In the genomic region with DNA sequence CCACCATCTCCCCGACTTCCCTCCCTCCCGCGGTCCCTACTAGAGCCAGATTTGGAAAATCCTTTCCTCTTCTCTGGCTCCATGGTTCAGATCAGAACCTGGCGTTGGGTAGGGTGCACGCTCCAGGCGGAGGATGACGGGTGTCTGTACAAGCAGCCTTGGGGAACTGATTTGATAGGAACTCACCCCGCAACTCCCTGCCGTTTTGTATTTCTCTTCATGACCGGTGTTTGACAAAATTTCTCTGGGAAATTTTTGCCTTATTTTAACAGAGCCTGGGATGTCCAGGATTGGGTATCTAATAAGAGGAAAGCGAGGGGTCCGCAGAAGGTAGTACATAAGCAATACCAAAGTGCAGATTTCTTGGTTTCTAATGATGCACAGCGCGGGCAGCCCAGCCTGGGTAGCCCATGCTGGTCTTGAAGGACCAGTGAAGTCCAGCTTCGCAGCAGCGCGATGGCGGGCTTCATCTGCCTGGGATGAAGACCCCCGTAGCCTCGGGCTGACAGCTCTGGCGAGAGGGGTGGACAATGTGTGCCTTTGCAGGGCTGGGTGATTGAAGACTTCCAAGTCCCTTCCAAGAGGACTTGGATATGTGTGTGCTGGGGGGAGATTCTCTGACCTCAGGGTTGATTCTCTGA, we compare ENCODE assay signal across 26 cellular contexts. TPM values are rescaled to one million over a fixed set of nuclear protein-coding genes. Genes with fewer than 3 reads are reported as not detected.
DNase-seq lines count a peak whose midpoint lies in the region; ATAC-seq, FAIRE-seq and TF ChIP-seq lines count a peak whose summit lies in the region.
"Had no signal": no experiment of that assay in that cellular context is flagged by ENCODE, and none has a peak within 500 bp of the region (broad histone marks: within the 10 kb centered on the region; RNA-seq: fewer than 3 reads in every experiment).

No MANE protein-coding gene starts in this region.

- H4K20me1 ChIP-seq in H1 (replicated peaks in 1 of 2; ENCODE audit: control insufficient read depth in 1 of 2, insufficient read depth in 2 of 2, low read length in 2 of 2): no peaks in the 10 kb centered on the region
- H4K20me1 ChIP-seq: BLaER1 treated with 17β-estradiol and CSF1 and Interleukin-3, amounts not matched to agents 10 nM and 100 nM had no signal

- H3K9me3 ChIP-seq in cardiac muscle cell (ENCODE audit: low read depth): no peaks in the 10 kb centered on the region
- no peaks in the 10 kb centered on the region for H3K9me3 ChIP-seq in H1 (ENCODE audit: insufficient read depth in 2 of 2, low read depth in 1 of 2, low read length in 1 of 2)
- no peaks in the 10 kb centered on the region for H3K9me3 ChIP-seq in tibial nerve
- no peaks in the 10 kb centered on the region for H3K9me3 ChIP-seq in naive thymus-derived CD4-positive, alpha-beta T cell (ENCODE audit: control insufficient read depth in 2 of 3, low read length in 3 of 3)
- H3K9me3 ChIP-seq: body of pancreas, colonic mucosa, left lung, uterus had no signal

- FAIRE-seq in H1 (lab: Jason Lieb, UNC): no peak
- FAIRE-seq: G401.6 had no signal

- no peak overlapping the region for H2BK5ac ChIP-seq in H1 (ENCODE audit: low read depth, low read length)

- H3K14ac ChIP-seq in H1 (ENCODE audit: insufficient read length): no peak overlapping the region

- peak overlapping the region; percentile 67; the same call in 1 of the 2 replicates for H2AFZ ChIP-seq in H1 (ENCODE audit: low read length)

- H2BK120ac ChIP-seq in H1 (replicated peaks; ENCODE audit: low read depth, low read length): no peak overlapping the region

- CTCF ChIA-PET in H1 (lab: Charles Lee; ENCODE audit: partially characterized antibody): interaction anchor here (0.7 to 1.6 kb wide), 11 partner anchors 19 to 384 kb away, joined by 3 to 6 read pairs (median 3); no protein-coding TSS in a partner anchor
- CTCF ChIA-PET in naive thymus-derived CD4-positive, alpha-beta T cell (lab: Charles Lee): no interaction called here

- TF ChIP-seq RAD21 in H1 (IDR thresholded peaks at IDR 0.05 in 1 of 2, conservative IDR thresholded peaks at IDR 0.05 in 1 of 2; ENCODE audit: low read depth in 2 of 2, low read length in 2 of 2): no peak

- no peak overlapping the region; the same call in 1 of the 2 replicates for H4K8ac ChIP-seq in H1 (ENCODE audit: extremely low read depth, insufficient read depth, low read length)

- H3K4me1 Mint-ChIP-seq in mesothelial cell of epicardium: peaks cover 23% of the 10 kb centered on the region
- H3K4me1 Mint-ChIP-seq in naive thymus-derived CD4-positive, alpha-beta T cell: peaks cover 6 to 17% (median 13%) of the 10 kb centered on the region in 7 donors

- intact Hi-C loops in Right ventricle myocardium inferior (cut with DNase I): no loop called here
- intact Hi-C loops in naive thymus-derived CD4-positive, alpha-beta T cell (cut with micrococcal nuclease): no loop called here

- no peak overlapping the region for H3K9ac ChIP-seq in H1 (replicated peaks in 1 of 4; ENCODE audit: extremely low read depth in 1 of 4, low read depth in 3 of 4, low read length in 3 of 4)
- H3K9ac ChIP-seq: BLaER1 treated with 17β-estradiol and CSF1 and Interleukin-3, amounts not matched to agents 10 nM and 100 nM had no signal

- no peak overlapping the region for H4K5ac ChIP-seq in H1 (ENCODE audit: insufficient read length, low read depth, low read length)

- peaks cover 30% of the 10 kb centered on the region for H3K23me2 ChIP-seq in H1 (ENCODE audit: low read depth, low read length)

- H3K27ac ChIP-seq in cardiac muscle cell (no peak overlapping the region), H1 (ENCODE audit: low read depth, low read length) (no peak overlapping the region), tibial nerve (peak overlapping the region in 2 of 4 donors; percentile 8 to 70)
- H3K27ac ChIP-seq in naive thymus-derived CD4-positive, alpha-beta T cell (ENCODE audit: low read depth, low read length): no peak overlapping the region
- H3K27ac ChIP-seq: BLaER1 treated with 17β-estradiol and CSF1 and Interleukin-3, amounts not matched to agents 10 nM and 100 nM; body of pancreas; colonic mucosa; left lung; skin epidermis; uterus; VCaP had no signal

- TF ChIP-seq POLR2A in H1 (IDR thresholded peaks at IDR 0.05; ENCODE audit: control extremely low read depth in 1 of 2, low read depth in 2 of 2, low read length in 2 of 2): no peak
- no peak for TF ChIP-seq POLR2A in tibial nerve (IDR thresholded peaks at IDR 0.05)

- no peaks in the 10 kb centered on the region for H3K36me3 ChIP-seq in cardiac muscle cell
- peaks cover 0 to 4% (median 0%) of the 10 kb centered on the region in 4 experiments; a peak in 1 of 8 replicates for H3K36me3 ChIP-seq in H1 (ENCODE audit: control insufficient read depth in 2 of 4, insufficient read depth in 4 of 4, low read length in 3 of 4)
- H3K36me3 ChIP-seq in tibial nerve: no peaks in the 10 kb centered on the region
- no peaks in the 10 kb centered on the region for H3K36me3 ChIP-seq in naive thymus-derived CD4-positive, alpha-beta T cell (ENCODE audit: control insufficient read depth in 2 of 3, insufficient read depth in 3 of 3, low read length in 3 of 3)
- H3K36me3 ChIP-seq: BLaER1 treated with 17β-estradiol and CSF1 and Interleukin-3, amounts not matched to agents 10 nM and 100 nM; colonic mucosa; left lung; uterus had no signal

- H3K27me3 Mint-ChIP-seq in mesothelial cell of epicardium (ENCODE audit: low read depth): peaks cover 93% of the 10 kb centered on the region
- peaks cover 59 to 80% (median 66%) of the 10 kb centered on the region in 5 donors for H3K27me3 Mint-ChIP-seq in naive thymus-derived CD4-positive, alpha-beta T cell

- ATAC-seq in Right ventricle myocardium inferior: no peak
- no peak for ATAC-seq in naive thymus-derived CD4-positive, alpha-beta T cell

- no peak overlapping the region for H4K91ac ChIP-seq in H1 (replicated peaks; ENCODE audit: insufficient read length, low read length)

- no peak overlapping the region for H3K27ac Mint-ChIP-seq in mesothelial cell of epicardium
- no peak overlapping the region for H3K27ac Mint-ChIP-seq in naive thymus-derived CD4-positive, alpha-beta T cell
- H3K27ac Mint-ChIP-seq: activated naive CD4-positive, alpha-beta T cell treated with anti-CD3 and anti-CD28 coated beads, Interleukin-2, amount 10 ng/mL, durations not matched to agents 7 days and 5 days; T-helper 1 cell treated with Interleukin-12 subunit alpha and Interleukin-12 subunit beta and Interleukin-4 antibody, amounts not matched to agents 30 μg/mL and 1 μg/mL, for 36 hours had no signal

- H3K4me3 ChIP-seq in cardiac muscle cell (peak overlapping the region; percentile 91), H1 (ENCODE audit: extremely low read depth in 1 of 4, insufficient read depth in 2 of 4, low read depth in 3 of 4, low read length in 4 of 4) (peak overlapping the region; percentile 24 to 72 (median 66); a peak in 4 of 8 replicates), tibial nerve (peak overlapping the region; percentile 21 to 56 (median 42))
- no peak overlapping the region for H3K4me3 ChIP-seq in naive thymus-derived CD4-positive, alpha-beta T cell (ENCODE audit: low read length)
- H3K4me3 ChIP-seq: BLaER1 treated with 17β-estradiol and CSF1 and Interleukin-3, amounts not matched to agents 10 nM and 100 nM; body of pancreas; colonic mucosa; left lung had no signal

- POLR2A ChIA-PET in H1 (lab: Charles Lee; ENCODE audit: partially characterized antibody): no interaction called here
- POLR2A ChIA-PET in naive thymus-derived CD4-positive, alpha-beta T cell (lab: Charles Lee): no interaction called here

- H3K4me2 ChIP-seq in H1 (ENCODE audit: insufficient read depth in 1 of 2, low read depth in 2 of 2, low read length in 2 of 2): peak overlapping the region; percentile 69 to 98
- H3K4me2 ChIP-seq: BLaER1 treated with 17β-estradiol and CSF1 and Interleukin-3, amounts not matched to agents 10 nM and 100 nM had no signal

- TF ChIP-seq CTCF in cardiac muscle cell (IDR thresholded peaks at IDR 0.05; ENCODE audit: low read depth, low read length): no peak
- TF ChIP-seq CTCF in H1 (IDR thresholded peaks at IDR 0.05; ENCODE audit: control extremely low read depth in 1 of 3, insufficient read depth in 1 of 3, low read depth in 1 of 3, low read length in 3 of 3): no peak
- no peak for TF ChIP-seq CTCF in mesothelial cell of epicardium (IDR thresholded peaks at IDR 0.05; ENCODE audit: unreplicated experiment)
- TF ChIP-seq CTCF in tibial nerve (IDR thresholded peaks at IDR 0.05): no peak

- no peak overlapping the region for H2BK12ac ChIP-seq in H1 (ENCODE audit: low read depth, low read length)

- H3K56ac ChIP-seq in H1 (replicated peaks; ENCODE audit: insufficient read length, low read depth, low read length): no peak overlapping the region

- H3K27me3 ChIP-seq in cardiac muscle cell: peaks cover 33% of the 10 kb centered on the region
- peaks cover 29 to 62% (median 58%) of the 10 kb centered on the region in 4 experiments for H3K27me3 ChIP-seq in H1 (replicated peaks in 1 of 4; ENCODE audit: control insufficient read depth in 3 of 4, extremely low read depth in 1 of 4, insufficient read depth in 3 of 4, low read length in 3 of 4)
- peaks cover 0 to 36% of the 10 kb centered on the region in 2 donors for H3K27me3 ChIP-seq in tibial nerve
- H3K27me3 ChIP-seq in naive thymus-derived CD4-positive, alpha-beta T cell (ENCODE audit: control insufficient read depth in 2 of 2, insufficient read depth in 2 of 2, low read length in 2 of 2): no peaks in the 10 kb centered on the region
- H3K27me3 ChIP-seq: BLaER1 treated with 17β-estradiol and CSF1 and Interleukin-3, amounts not matched to agents 10 nM and 100 nM; body of pancreas had no signal

- H3K79me1 ChIP-seq in H1 (ENCODE audit: low read depth, low read length): no peaks in the 10 kb centered on the region

- no peak overlapping the region for H3K23ac ChIP-seq in H1 (ENCODE audit: insufficient read length)

- TF ChIP-seq EP300 in H1 (IDR thresholded peaks at IDR 0.05; ENCODE audit: borderline replicate concordance in 1 of 2, low read depth in 2 of 2, low read length in 2 of 2) (no peak), tibial nerve (IDR thresholded peaks at IDR 0.05) (no peak)

- peak overlapping the region; percentile 40 for H3K4me3 Mint-ChIP-seq in mesothelial cell of epicardium
- H3K4me3 Mint-ChIP-seq in naive thymus-derived CD4-positive, alpha-beta T cell: peak overlapping the region in 1 of 10 donors; percentile 18
- H3K4me3 Mint-ChIP-seq: activated naive CD4-positive, alpha-beta T cell treated with anti-CD3 and anti-CD28 coated beads, Interleukin-2, amount 10 ng/mL, durations not matched to agents 7 days and 5 days; T-helper 1 cell treated with Interleukin-12 subunit alpha and Interleukin-12 subunit beta and Interleukin-4 antibody, amounts not matched to agents 30 μg/mL and 1 μg/mL, for 36 hours had no signal

- 60% methylated on average over 21 of the region's 21 CpGs; no CpG with 5 or more reads in 1 of the 2 experiments for WGBS in H1 (ENCODE audit: extremely low coverage in 1 of 2, insufficient coverage in 1 of 2, insufficient read length in 1 of 2, insufficient replicate concordance in 2 of 2, low coverage in 1 of 2, low lambda C conversion rate in 2 of 2, missing lambda C conversion rate in 1 of 2), 2 experiments
- 49 to 58% methylated on average over 21 of the region's 21 CpGs for WGBS in tibial nerve, 2 donors

- no peaks in the 10 kb centered on the region for H3K36me3 Mint-ChIP-seq in mesothelial cell of epicardium
- peaks cover 0 to under 1% (median 0%) of the 10 kb centered on the region in 5 donors for H3K36me3 Mint-ChIP-seq in naive thymus-derived CD4-positive, alpha-beta T cell
- H3K36me3 Mint-ChIP-seq: activated naive CD4-positive, alpha-beta T cell treated with anti-CD3 and anti-CD28 coated beads, Interleukin-2, amount 10 ng/mL, durations not matched to agents 7 days and 5 days had no signal

- no peak overlapping the region for H3K4ac ChIP-seq in H1 (replicated peaks; ENCODE audit: insufficient read length, low read depth, low read length)

- H2BK15ac ChIP-seq in H1 (ENCODE audit: low read length): no peak overlapping the region

- H3K79me2 ChIP-seq in H1 (ENCODE audit: control insufficient read depth in 1 of 2, insufficient read depth in 2 of 2, low read length in 2 of 2): no peaks in the 10 kb centered on the region

- no peak overlapping the region for H2BK20ac ChIP-seq in H1 (ENCODE audit: low read length)

- H3K4me1 ChIP-seq in cardiac muscle cell (ENCODE audit: low read depth) (no peaks in the 10 kb centered on the region), H1 (replicated peaks in 1 of 4; ENCODE audit: control insufficient read depth in 3 of 4, insufficient read depth in 4 of 4, low read length in 3 of 4) (peaks cover 0 to 18% (median 7%) of the 10 kb centered on the region in 4 experiments; a peak in 4 of 7 replicates), tibial nerve (peaks cover 0 to 36% (median 3%) of the 10 kb centered on the region in 4 donors)
- no peaks in the 10 kb centered on the region for H3K4me1 ChIP-seq in naive thymus-derived CD4-positive, alpha-beta T cell (ENCODE audit: control insufficient read depth in 2 of 2, insufficient read depth in 2 of 2, low read length in 2 of 2)
- H3K4me1 ChIP-seq: colonic mucosa, left lung had no signal

- DNase-seq in cardiac muscle cell (ENCODE audit: low read depth in 1 of 2, low spot score in 1 of 2) (no peak), Right ventricle myocardium inferior (ENCODE audit: missing footprints) (no peak), H1 (ENCODE audit: low read depth in 1 of 2, low spot score in 2 of 2) (no peak), mesothelial cell of epicardium (ENCODE audit: low spot score in 2 of 2, unreplicated experiment in 2 of 2) (no peak), tibial nerve (ENCODE audit: low spot score in 2 of 2) (no peak), NCI-H510A (lab: John Stamatoyannopoulos, UW) (no peak)
- no peak for DNase-seq in naive thymus-derived CD4-positive, alpha-beta T cell
- DNase-seq in stimulated activated CD4-positive, alpha-beta T cell treated with anti-CD3 and anti-CD28 coated beads, Interleukin-4, amount 100 ng/mL, for 24 hours: no peak
- DNase-seq: IMR-90; MM.1S; NCI-H1436 treated with DMSO at 0.1 percent for 48 hours; NCI-H748 treated with DMSO at 0.1 percent for 48 hours; stimulated activated CD4-positive, alpha-beta T cell treated with anti-CD3 and anti-CD28 coated beads, Interleukin-4, amount 100 ng/mL, for 1 hour; uterus had no signal

- H3K18ac ChIP-seq in H1 (ENCODE audit: extremely low read depth, low read length): no peak overlapping the region

- no peak overlapping the region for H2AK5ac ChIP-seq in H1 (ENCODE audit: low read depth, low read length)

- no peaks in the 10 kb centered on the region for H3K9me3 Mint-ChIP-seq in mesothelial cell of epicardium
- H3K9me3 Mint-ChIP-seq in naive thymus-derived CD4-positive, alpha-beta T cell: peaks cover 0 to 2% (median 0%) of the 10 kb centered on the region in 11 donors
- H3K9me3 Mint-ChIP-seq: activated naive CD4-positive, alpha-beta T cell treated with anti-CD3 and anti-CD28 coated beads, Interleukin-2, amount 10 ng/mL, durations not matched to agents 7 days and 5 days; T-helper 1 cell treated with Interleukin-12 subunit alpha and Interleukin-12 subunit beta and Interleukin-4 antibody, amounts not matched to agents 30 μg/mL and 1 μg/mL, for 36 hours had no signal

RNA-seq across cellular contexts. Expression of a gene that starts 2.1 kb away (rescaled TPM):
- total RNA-seq in cardiac muscle cell (12.2 and 29.1 TPM in 2 replicates), Right ventricle myocardium inferior (0.08 TPM), mesothelial cell of epicardium (0.04 to 0.11 TPM (median 0.09 TPM) in 3 replicates), tibial nerve (1 to 10 TPM; 1.8 to 3.9 (median 3.2) TPM)
- polyA plus RNA-seq in cardiac muscle cell (9.3 and 14.3 TPM in 2 replicates), H1 (2011; rRNA removed) (0.25 and 0.26 TPM in 2 replicates)
- total RNA-seq in H1 (2021; fragmentation: NEBNext Ultra II Directional; extraction: Animal tissue kit (Norgen Biotek cat#: 25700)): 0.82 and 0.88 TPM in 2 replicates
- 0.32 TPM for polyA plus RNA-seq in H1 (2011; cell fraction: cytosol; rRNA removed)
- 0.67 TPM for polyA plus RNA-seq in H1 (2011; cell fraction: nucleus; rRNA removed)
- polyA plus RNA-seq in H1 (2012, experiment 1 of 2): 0.20 to 0.30 TPM (median 0.27 TPM) in 4 replicates
- not detected for polyA plus RNA-seq in H1 (2012, experiment 2 of 2)
- 0.49 TPM for polyA plus RNA-seq in H1 (2013, experiment 1 of 2)
- polyA plus RNA-seq in H1 (2013, experiment 2 of 2): 0.52 TPM
- polyA minus RNA-seq in H1 (2011; rRNA and poly(A)+ RNA removed): 0.80 and 1.5 TPM in 2 replicates
- polyA minus RNA-seq in H1 (2011; cell fraction: cytosol; rRNA and poly(A)+ RNA removed): 0.73 TPM
- 1.9 TPM for polyA minus RNA-seq in H1 (2011; cell fraction: nucleus; rRNA and poly(A)+ RNA removed)
- total RNA-seq in naive thymus-derived CD4-positive, alpha-beta T cell: 1 to 10 TPM in 2 of 5 experiments, under 1 TPM in 2, not detected in 1; 0.41 to 4.6 (median 1.6) TPM
- under 1 TPM; 0.57 to 0.66 TPM for polyA plus RNA-seq in naive thymus-derived CD4-positive, alpha-beta T cell
- total RNA-seq: body of pancreas, fibroblast of villous mesenchyme, IMR-90, left lung, OCI-LY7, osteocyte had no signal
- polyA plus RNA-seq: IMR-90 had no signal
